Comparison of ENCODE assay signal across 10 cellular contexts in the genomic region with DNA sequence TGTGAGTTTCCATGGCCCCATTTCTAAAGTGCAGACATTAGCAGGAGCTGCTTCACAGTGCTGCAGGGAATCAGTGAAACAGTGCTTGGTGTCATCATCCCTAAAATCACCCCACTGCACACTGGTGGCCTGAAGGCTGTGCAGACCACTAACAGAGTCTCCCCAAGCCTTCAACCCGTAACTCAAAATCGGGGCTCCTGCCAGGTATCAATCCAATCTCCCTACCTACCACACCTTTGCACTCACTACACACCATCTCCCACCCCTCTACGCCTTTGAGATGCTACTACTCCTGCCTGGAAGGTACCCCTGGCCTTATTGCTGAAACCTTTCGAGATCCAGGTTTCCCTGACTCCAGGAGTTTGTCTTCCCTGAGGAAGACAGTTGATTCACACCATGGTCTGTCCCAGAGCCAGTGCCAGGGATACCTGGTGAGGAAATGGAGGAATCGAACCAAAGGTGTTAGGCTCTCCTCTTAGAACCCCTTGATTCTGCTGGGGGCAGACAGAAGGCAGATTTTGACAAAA. TPM values are rescaled to one million over a fixed set of nuclear protein-coding genes. Genes with fewer than 3 reads are reported as not detected.
A peak's percentile ranks its signal among the peaks of the same experiment; 100 is the strongest.
DNase-seq lines count a peak whose midpoint lies in the region; ATAC-seq and TF ChIP-seq lines count a peak whose summit lies in the region.
"Had no signal": no experiment of that assay in that cellular context is flagged by ENCODE, and none has a peak within 500 bp of the region (broad histone marks: within the 10 kb centered on the region; RNA-seq: fewer than 3 reads in every experiment).

No MANE protein-coding gene starts in this region.

- H3K4me1 Mint-ChIP-seq in naive thymus-derived CD4-positive, alpha-beta T cell = peaks cover 62 to 92% (median 89%) of the 10 kb centered on the region in 7 donors

- POLR2A ChIA-PET in naive thymus-derived CD4-positive, alpha-beta T cell (lab: Charles Lee) = interaction anchor here (1.3 to 2.4 kb wide), 5 partner anchors 10 to 26 kb away, joined by 9 to 23 read pairs (median 16); partner anchors contain the start of gene SLC2A1

- WGBS in heart right ventricle, 2 donors = 90 to 91% methylated on average over 5 of the region's 5 CpGs

- no peaks in the 10 kb centered on the region for H3K9me3 Mint-ChIP-seq in activated naive CD4-positive, alpha-beta T cell treated with anti-CD3 and anti-CD28 coated beads, Interleukin-2, amount 50 U/mL, for 72 hours
- peaks cover 0 to 2% (median 0%) of the 10 kb centered on the region in 11 donors for H3K9me3 Mint-ChIP-seq in naive thymus-derived CD4-positive, alpha-beta T cell

- H3K36me3 ChIP-seq in heart right ventricle = peaks cover 0 to 31% (median 0%) of the 10 kb centered on the region in 9 donors
- H3K36me3 ChIP-seq in naive thymus-derived CD4-positive, alpha-beta T cell (ENCODE audit: control insufficient read depth in 2 of 3, insufficient read depth in 3 of 3, low read length in 3 of 3) = peaks cover 11 to 41% (median 21%) of the 10 kb centered on the region in 3 experiments
- H3K36me3 ChIP-seq: ovary had no signal

- H3K27ac ChIP-seq in heart right ventricle = peak overlapping the region in 1 of 10 donors; percentile 92
- peak overlapping the region; percentile 81 for H3K27ac ChIP-seq in naive thymus-derived CD4-positive, alpha-beta T cell (ENCODE audit: low read depth, low read length)
- H3K27ac ChIP-seq: ovary had no signal

- H3K4me3 ChIP-seq in heart right ventricle = no peak overlapping the region
- peak overlapping the region; percentile 5 for H3K4me3 ChIP-seq in naive thymus-derived CD4-positive, alpha-beta T cell (ENCODE audit: low read length)
- H3K4me3 ChIP-seq: dorsolateral prefrontal cortex, ovary had no signal

- DNase-seq in cardiac septum (ENCODE audit: low spot score) (peak; percentile 9), heart right ventricle (no peak), kidney glomerular epithelial cell (lab: John Stamatoyannopoulos, UW) (no peak), AML-193 (lab: John Stamatoyannopoulos, UW) (no peak)
- no peak for DNase-seq in activated naive CD4-positive, alpha-beta T cell treated with anti-CD3 and anti-CD28 coated beads, Interleukin-2, amount 50 U/mL, for 72 hours (ENCODE audit: low spot score in 2 of 2)
- peak in 1 of 9 donors; percentile 18 for DNase-seq in naive thymus-derived CD4-positive, alpha-beta T cell

- CTCF ChIA-PET in naive thymus-derived CD4-positive, alpha-beta T cell (lab: Charles Lee) = interaction anchor here (1.5 to 2.0 kb wide), 2 partner anchors 138 to 140 kb away, joined by 3 to 12 read pairs; no protein-coding TSS in a partner anchor

- peaks cover 21 to 43% of the 10 kb centered on the region in 2 donors for H3K36me3 Mint-ChIP-seq in activated naive CD4-positive, alpha-beta T cell treated with anti-CD3 and anti-CD28 coated beads, Interleukin-2, amount 50 U/mL, for 72 hours
- peaks cover 12 to 52% (median 16%) of the 10 kb centered on the region in 5 donors for H3K36me3 Mint-ChIP-seq in naive thymus-derived CD4-positive, alpha-beta T cell

- no peaks in the 10 kb centered on the region for H3K27me3 ChIP-seq in heart right ventricle
- H3K27me3 ChIP-seq in naive thymus-derived CD4-positive, alpha-beta T cell (ENCODE audit: control insufficient read depth in 2 of 2, insufficient read depth in 2 of 2, low read length in 2 of 2) = no peaks in the 10 kb centered on the region
- H3K27me3 ChIP-seq: dorsolateral prefrontal cortex, ovary had no signal

- H3K9me3 ChIP-seq in heart right ventricle = no peaks in the 10 kb centered on the region
- H3K9me3 ChIP-seq in naive thymus-derived CD4-positive, alpha-beta T cell (ENCODE audit: control insufficient read depth in 2 of 3, low read length in 3 of 3) = no peaks in the 10 kb centered on the region
- H3K9me3 ChIP-seq: ovary had no signal

- no peak for TF ChIP-seq CTCF in heart right ventricle (IDR thresholded peaks at IDR 0.05)

- no peaks in the 10 kb centered on the region for H3K27me3 Mint-ChIP-seq in naive thymus-derived CD4-positive, alpha-beta T cell

- peak overlapping the region; percentile 86 to 96 for H3K27ac Mint-ChIP-seq in activated naive CD4-positive, alpha-beta T cell treated with anti-CD3 and anti-CD28 coated beads, Interleukin-2, amount 50 U/mL, for 72 hours
- H3K27ac Mint-ChIP-seq in naive thymus-derived CD4-positive, alpha-beta T cell = peak overlapping the region; percentile 87 to 98 (median 93)

- peaks cover 0 to 81% (median 33%) of the 10 kb centered on the region in 9 donors for H3K4me1 ChIP-seq in heart right ventricle
- peaks cover 79 to 85% of the 10 kb centered on the region in 2 donors for H3K4me1 ChIP-seq in naive thymus-derived CD4-positive, alpha-beta T cell (ENCODE audit: control insufficient read depth in 2 of 2, insufficient read depth in 2 of 2, low read length in 2 of 2)

- intact Hi-C loops in cardiac septum (cut with DNase I) (no loop called here), heart right ventricle (cut with DNase I) (no loop called here)
- intact Hi-C loops in naive thymus-derived CD4-positive, alpha-beta T cell (cut with micrococcal nuclease) = no loop called here

- ATAC-seq in heart right ventricle = no peak
- no peak for ATAC-seq in activated naive CD4-positive, alpha-beta T cell treated with anti-CD3 and anti-CD28 coated beads, Interleukin-2, amount 50 U/mL, for 72 hours
- ATAC-seq in naive thymus-derived CD4-positive, alpha-beta T cell = no peak
- ATAC-seq in GM19035 (IDR thresholded peaks at IDR 0.05; ENCODE audit: unreplicated experiment) = no peak
- ATAC-seq in HG02763 (IDR thresholded peaks at IDR 0.05; ENCODE audit: unreplicated experiment) = no peak

- peak overlapping the region; percentile 13 to 89 (median 78) for H3K4me3 Mint-ChIP-seq in naive thymus-derived CD4-positive, alpha-beta T cell

RNA-seq across cellular contexts. Expression of gene SLC2A1, which starts 25.5 kb away (rescaled TPM):
- total RNA-seq in cardiac septum (31.9 TPM), heart right ventricle (10 to 100 TPM in 9 of 10 donors, 1 to 10 TPM in 1; 8.2 to 63.7 (median 28.9) TPM)
- polyA plus RNA-seq in heart right ventricle = 10 to 100 TPM in 1 of 2 donors, 1 to 10 TPM in 1; 6.7 to 98.7 TPM
- total RNA-seq in activated naive CD4-positive, alpha-beta T cell treated with anti-CD3 and anti-CD28 coated beads, Interleukin-2, amount 50 U/mL, for 72 hours = 100 to 1,000 TPM in 1 of 2 donors, 10 to 100 TPM in 1; 39.9 to 121 TPM
- 100 to 1,000 TPM in 1 of 5 experiments, 10 to 100 TPM in 4; 43.6 to 123 (median 73.1) TPM for total RNA-seq in naive thymus-derived CD4-positive, alpha-beta T cell
- 10 to 100 TPM; 16.6 to 18.6 TPM for polyA plus RNA-seq in naive thymus-derived CD4-positive, alpha-beta T cell
